In the genomic region with DNA sequence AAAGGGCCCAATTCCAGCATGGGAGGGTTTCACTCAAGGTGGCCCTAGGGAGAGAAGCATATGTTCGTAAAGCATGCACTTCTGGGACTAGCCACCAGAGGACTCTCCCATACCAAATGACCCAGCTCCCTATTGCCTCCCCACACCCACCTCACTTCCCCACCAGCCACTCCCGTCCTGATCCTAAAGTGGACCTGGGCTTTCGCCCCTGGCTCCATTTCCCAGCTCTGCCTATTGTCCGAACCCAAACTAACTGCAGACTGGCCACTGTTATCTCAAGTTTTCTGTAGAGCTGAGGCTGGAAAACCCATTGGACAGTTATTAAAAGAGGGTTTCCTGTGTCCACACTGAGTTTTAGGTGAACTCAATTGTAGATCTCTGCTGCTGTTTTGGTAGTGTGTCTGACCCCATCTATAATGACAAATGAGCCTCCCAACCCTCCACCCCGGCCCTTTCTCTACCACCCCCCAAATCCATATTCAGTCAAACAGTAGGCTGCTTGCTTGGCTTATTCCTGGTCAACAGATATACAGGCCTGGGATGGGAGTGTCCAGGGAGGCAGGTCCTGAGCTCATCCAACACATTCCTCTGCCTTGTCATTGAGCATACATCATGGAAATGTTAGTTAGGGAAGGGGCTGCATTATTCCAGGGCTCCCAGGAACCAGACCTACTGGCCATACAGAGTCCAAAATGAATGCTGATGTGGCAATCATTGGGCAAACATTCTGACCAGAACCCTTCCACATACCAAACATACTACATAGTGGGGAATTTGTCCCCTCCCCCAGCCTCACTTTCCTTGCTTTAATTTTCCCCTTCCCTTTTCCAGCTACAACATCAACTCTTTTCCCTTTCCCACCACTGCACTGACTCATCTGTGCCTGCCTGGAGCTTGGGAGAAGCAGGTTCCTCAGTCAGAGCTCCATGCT, we compare ENCODE assay signal across 1 cellular context.
TF ChIP-seq lines count a peak whose summit lies in the region.

No MANE protein-coding gene starts in this region.

TF ChIP-seq in HepG2, 621 proteins besides CTCF, POLR2A, EP300 and RAD21 (continued from another document and continues in another):
- TF ChIP-seq DNMT1 (CRISPR knock-in tag; IDR thresholded peaks at IDR 0.05) (no peak), ZEB1 (IDR thresholded peaks at IDR 0.05; ENCODE audit: insufficient replicate concordance, low read depth) (no peak), PHB2 (IDR thresholded peaks at IDR 0.05; ENCODE audit: partially characterized antibody) (no peak), PHF20 (CRISPR knock-in tag; IDR thresholded peaks at IDR 0.05) (no peak), ZNF484 (CRISPR knock-in tag; IDR thresholded peaks at IDR 0.05; ENCODE audit: borderline replicate concordance, low read depth) (no peak), SMYD3 (CRISPR knock-in tag; IDR thresholded peaks at IDR 0.05) (0 out of 2 replicates have a peak, but pooled peaks have one; percentile 27), SMC3 (IDR thresholded peaks at IDR 0.05; ENCODE audit: low read length) (peak; percentile 99), FOXK1 (CRISPR knock-in tag; IDR thresholded peaks at IDR 0.05; ENCODE audit: borderline replicate concordance, low read depth) (no peak), MIER3 (CRISPR knock-in tag; IDR thresholded peaks at IDR 0.05; ENCODE audit: borderline replicate concordance) (peak; percentile 38; the same call in 1 of the 2 replicates), ELF3 (CRISPR knock-in tag; IDR thresholded peaks at IDR 0.05) (peak; percentile 56), KDM1A (CRISPR knock-in tag; IDR thresholded peaks at IDR 0.05) (no peak), KLF11 (CRISPR knock-in tag; IDR thresholded peaks at IDR 0.05) (no peak), THAP11 (CRISPR knock-in tag; IDR thresholded peaks at IDR 0.05) (0 out of 2 replicates have a peak, but pooled peaks have one; percentile 37), ZNF883 (CRISPR knock-in tag; IDR thresholded peaks at IDR 0.05; ENCODE audit: not compliant biosample characterization) (no peak), ZNF550 (CRISPR knock-in tag; IDR thresholded peaks at IDR 0.05; ENCODE audit: borderline replicate concordance) (no peak), ZNF33B (CRISPR knock-in tag; IDR thresholded peaks at IDR 0.05) (no peak), ZBTB8A (CRISPR knock-in tag; IDR thresholded peaks at IDR 0.05; ENCODE audit: borderline replicate concordance, low read depth) (no peak)
- TF ChIP-seq, protein P1, sequence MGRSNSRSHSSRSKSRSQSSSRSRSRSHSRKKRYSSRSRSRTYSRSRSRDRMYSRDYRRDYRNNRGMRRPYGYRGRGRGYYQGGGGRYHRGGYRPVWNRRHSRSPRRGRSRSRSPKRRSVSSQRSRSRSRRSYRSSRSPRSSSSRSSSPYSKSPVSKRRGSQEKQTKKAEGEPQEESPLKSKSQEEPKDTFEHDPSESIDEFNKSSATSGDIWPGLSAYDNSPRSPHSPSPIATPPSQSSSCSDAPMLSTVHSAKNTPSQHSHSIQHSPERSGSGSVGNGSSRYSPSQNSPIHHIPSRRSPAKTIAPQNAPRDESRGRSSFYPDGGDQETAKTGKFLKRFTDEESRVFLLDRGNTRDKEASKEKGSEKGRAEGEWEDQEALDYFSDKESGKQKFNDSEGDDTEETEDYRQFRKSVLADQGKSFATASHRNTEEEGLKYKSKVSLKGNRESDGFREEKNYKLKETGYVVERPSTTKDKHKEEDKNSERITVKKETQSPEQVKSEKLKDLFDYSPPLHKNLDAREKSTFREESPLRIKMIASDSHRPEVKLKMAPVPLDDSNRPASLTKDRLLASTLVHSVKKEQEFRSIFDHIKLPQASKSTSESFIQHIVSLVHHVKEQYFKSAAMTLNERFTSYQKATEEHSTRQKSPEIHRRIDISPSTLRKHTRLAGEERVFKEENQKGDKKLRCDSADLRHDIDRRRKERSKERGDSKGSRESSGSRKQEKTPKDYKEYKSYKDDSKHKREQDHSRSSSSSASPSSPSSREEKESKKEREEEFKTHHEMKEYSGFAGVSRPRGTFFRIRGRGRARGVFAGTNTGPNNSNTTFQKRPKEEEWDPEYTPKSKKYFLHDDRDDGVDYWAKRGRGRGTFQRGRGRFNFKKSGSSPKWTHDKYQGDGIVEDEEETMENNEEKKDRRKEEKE (IDR thresholded peaks at IDR 0.05) = no peak
- TF ChIP-seq, protein P2, sequence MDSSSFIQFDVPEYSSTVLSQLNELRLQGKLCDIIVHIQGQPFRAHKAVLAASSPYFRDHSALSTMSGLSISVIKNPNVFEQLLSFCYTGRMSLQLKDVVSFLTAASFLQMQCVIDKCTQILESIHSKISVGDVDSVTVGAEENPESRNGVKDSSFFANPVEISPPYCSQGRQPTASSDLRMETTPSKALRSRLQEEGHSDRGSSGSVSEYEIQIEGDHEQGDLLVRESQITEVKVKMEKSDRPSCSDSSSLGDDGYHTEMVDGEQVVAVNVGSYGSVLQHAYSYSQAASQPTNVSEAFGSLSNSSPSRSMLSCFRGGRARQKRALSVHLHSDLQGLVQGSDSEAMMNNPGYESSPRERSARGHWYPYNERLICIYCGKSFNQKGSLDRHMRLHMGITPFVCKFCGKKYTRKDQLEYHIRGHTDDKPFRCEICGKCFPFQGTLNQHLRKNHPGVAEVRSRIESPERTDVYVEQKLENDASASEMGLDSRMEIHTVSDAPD (CRISPR knock-in tag; IDR thresholded peaks at IDR 0.05) = peak; percentile 54; the same call in 1 of the 2 replicates
- TF ChIP-seq, protein P3, sequence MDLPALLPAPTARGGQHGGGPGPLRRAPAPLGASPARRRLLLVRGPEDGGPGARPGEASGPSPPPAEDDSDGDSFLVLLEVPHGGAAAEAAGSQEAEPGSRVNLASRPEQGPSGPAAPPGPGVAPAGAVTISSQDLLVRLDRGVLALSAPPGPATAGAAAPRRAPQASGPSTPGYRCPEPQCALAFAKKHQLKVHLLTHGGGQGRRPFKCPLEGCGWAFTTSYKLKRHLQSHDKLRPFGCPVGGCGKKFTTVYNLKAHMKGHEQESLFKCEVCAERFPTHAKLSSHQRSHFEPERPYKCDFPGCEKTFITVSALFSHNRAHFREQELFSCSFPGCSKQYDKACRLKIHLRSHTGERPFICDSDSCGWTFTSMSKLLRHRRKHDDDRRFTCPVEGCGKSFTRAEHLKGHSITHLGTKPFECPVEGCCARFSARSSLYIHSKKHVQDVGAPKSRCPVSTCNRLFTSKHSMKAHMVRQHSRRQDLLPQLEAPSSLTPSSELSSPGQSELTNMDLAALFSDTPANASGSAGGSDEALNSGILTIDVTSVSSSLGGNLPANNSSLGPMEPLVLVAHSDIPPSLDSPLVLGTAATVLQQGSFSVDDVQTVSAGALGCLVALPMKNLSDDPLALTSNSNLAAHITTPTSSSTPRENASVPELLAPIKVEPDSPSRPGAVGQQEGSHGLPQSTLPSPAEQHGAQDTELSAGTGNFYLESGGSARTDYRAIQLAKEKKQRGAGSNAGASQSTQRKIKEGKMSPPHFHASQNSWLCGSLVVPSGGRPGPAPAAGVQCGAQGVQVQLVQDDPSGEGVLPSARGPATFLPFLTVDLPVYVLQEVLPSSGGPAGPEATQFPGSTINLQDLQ (CRISPR knock-in tag; IDR thresholded peaks at IDR 0.05) = no peak
- TF ChIP-seq, protein P4, sequence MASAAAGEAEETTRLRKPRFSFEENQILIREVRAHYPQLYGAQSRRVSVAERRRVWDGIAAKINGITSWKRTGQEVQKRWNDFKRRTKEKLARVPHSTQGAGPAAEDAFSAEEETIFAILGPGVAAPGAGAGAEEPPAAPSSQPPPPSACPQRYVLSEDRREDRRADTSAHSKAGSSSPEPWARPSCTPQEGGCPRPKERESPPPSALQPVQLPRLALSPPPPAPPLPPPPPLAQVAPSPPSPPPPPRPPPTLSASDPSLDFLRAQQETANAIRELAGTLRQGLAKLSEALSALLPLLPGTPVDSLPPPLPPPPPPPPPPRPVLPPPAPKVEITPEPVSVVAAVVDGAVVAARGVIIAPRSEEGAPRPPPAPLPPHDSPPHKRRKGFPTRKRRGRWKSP (CRISPR knock-in tag; IDR thresholded peaks at IDR 0.05) = no peak; the same call in 1 of the 2 replicates
- TF ChIP-seq, protein P5, sequence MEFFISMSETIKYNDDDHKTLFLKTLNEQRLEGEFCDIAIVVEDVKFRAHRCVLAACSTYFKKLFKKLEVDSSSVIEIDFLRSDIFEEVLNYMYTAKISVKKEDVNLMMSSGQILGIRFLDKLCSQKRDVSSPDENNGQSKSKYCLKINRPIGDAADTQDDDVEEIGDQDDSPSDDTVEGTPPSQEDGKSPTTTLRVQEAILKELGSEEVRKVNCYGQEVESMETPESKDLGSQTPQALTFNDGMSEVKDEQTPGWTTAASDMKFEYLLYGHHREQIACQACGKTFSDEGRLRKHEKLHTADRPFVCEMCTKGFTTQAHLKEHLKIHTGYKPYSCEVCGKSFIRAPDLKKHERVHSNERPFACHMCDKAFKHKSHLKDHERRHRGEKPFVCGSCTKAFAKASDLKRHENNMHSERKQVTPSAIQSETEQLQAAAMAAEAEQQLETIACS (CRISPR knock-in tag; IDR thresholded peaks at IDR 0.05) = no peak
- TF ChIP-seq, protein P6, sequence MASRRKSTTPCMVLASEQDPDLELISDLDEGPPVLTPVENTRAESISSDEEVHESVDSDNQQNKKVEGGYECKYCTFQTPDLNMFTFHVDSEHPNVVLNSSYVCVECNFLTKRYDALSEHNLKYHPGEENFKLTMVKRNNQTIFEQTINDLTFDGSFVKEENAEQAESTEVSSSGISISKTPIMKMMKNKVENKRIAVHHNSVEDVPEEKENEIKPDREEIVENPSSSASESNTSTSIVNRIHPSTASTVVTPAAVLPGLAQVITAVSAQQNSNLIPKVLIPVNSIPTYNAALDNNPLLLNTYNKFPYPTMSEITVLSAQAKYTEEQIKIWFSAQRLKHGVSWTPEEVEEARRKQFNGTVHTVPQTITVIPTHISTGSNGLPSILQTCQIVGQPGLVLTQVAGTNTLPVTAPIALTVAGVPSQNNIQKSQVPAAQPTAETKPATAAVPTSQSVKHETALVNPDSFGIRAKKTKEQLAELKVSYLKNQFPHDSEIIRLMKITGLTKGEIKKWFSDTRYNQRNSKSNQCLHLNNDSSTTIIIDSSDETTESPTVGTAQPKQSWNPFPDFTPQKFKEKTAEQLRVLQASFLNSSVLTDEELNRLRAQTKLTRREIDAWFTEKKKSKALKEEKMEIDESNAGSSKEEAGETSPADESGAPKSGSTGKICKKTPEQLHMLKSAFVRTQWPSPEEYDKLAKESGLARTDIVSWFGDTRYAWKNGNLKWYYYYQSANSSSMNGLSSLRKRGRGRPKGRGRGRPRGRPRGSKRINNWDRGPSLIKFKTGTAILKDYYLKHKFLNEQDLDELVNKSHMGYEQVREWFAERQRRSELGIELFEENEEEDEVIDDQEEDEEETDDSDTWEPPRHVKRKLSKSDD (CRISPR knock-in tag; IDR thresholded peaks at IDR 0.05; ENCODE audit: low read depth) = no peak
- TF ChIP-seq, protein P7, sequence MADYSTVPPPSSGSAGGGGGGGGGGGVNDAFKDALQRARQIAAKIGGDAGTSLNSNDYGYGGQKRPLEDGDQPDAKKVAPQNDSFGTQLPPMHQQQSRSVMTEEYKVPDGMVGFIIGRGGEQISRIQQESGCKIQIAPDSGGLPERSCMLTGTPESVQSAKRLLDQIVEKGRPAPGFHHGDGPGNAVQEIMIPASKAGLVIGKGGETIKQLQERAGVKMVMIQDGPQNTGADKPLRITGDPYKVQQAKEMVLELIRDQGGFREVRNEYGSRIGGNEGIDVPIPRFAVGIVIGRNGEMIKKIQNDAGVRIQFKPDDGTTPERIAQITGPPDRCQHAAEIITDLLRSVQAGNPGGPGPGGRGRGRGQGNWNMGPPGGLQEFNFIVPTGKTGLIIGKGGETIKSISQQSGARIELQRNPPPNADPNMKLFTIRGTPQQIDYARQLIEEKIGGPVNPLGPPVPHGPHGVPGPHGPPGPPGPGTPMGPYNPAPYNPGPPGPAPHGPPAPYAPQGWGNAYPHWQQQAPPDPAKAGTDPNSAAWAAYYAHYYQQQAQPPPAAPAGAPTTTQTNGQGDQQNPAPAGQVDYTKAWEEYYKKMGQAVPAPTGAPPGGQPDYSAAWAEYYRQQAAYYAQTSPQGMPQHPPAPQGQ (CRISPR knock-in tag; IDR thresholded peaks at IDR 0.05; ENCODE audit: borderline replicate concordance) = no peak
- TF ChIP-seq, protein P8, sequence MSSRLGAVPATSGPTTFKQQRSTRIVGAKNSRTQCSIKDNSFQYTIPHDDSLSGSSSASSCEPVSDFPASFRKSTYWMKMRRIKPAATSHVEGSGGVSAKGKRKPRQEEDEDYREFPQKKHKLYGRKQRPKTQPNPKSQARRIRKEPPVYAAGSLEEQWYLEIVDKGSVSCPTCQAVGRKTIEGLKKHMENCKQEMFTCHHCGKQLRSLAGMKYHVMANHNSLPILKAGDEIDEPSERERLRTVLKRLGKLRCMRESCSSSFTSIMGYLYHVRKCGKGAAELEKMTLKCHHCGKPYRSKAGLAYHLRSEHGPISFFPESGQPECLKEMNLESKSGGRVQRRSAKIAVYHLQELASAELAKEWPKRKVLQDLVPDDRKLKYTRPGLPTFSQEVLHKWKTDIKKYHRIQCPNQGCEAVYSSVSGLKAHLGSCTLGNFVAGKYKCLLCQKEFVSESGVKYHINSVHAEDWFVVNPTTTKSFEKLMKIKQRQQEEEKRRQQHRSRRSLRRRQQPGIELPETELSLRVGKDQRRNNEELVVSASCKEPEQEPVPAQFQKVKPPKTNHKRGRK (CRISPR knock-in tag; IDR thresholded peaks at IDR 0.05) = no peak
- TF ChIP-seq, protein P9, sequence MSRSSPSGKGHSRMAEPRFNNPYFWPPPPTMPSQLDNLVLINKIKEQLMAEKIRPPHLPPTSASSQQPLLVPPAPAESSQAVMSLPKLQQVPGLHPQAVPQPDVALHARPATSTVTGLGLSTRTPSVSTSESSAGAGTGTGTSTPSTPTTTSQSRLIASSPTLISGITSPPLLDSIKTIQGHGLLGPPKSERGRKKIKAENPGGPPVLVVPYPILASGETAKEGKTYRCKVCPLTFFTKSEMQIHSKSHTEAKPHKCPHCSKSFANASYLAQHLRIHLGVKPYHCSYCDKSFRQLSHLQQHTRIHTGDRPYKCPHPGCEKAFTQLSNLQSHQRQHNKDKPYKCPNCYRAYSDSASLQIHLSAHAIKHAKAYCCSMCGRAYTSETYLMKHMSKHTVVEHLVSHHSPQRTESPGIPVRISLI (CRISPR knock-in tag; IDR thresholded peaks at IDR 0.05; ENCODE audit: borderline replicate concordance) = no peak
- TF ChIP-seq, protein P10, sequence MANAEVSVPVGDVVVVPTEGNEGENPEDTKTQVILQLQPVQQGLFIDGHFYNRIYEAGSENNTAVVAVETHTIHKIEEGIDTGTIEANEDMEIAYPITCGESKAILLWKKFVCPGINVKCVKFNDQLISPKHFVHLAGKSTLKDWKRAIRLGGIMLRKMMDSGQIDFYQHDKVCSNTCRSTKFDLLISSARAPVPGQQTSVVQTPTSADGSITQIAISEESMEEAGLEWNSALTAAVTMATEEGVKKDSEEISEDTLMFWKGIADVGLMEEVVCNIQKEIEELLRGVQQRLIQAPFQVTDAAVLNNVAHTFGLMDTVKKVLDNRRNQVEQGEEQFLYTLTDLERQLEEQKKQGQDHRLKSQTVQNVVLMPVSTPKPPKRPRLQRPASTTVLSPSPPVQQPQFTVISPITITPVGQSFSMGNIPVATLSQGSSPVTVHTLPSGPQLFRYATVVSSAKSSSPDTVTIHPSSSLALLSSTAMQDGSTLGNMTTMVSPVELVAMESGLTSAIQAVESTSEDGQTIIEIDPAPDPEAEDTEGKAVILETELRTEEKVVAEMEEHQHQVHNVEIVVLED (CRISPR knock-in tag; IDR thresholded peaks at IDR 0.05; ENCODE audit: borderline replicate concordance) = no peak
